14 cellular contexts compared by ENCODE assay signal in the genomic region with DNA sequence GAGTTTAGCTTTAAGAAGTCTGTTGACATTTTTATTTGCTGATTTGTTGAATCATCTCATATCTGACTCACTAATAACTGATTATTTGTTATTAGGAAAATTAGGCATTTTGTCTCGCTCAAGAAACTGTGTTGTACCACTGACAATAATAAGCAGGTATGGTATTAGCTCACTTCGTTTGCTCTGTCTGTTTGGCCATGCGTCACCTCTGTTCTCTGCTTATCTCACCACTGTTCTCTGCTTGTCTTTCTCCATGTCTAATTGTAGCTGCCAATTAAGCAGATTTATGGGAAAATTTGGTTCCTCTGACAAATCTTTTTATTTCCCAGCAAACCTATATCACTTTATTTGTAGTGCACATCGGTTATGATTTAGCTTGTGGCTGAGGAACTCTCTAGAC.
A peak's percentile ranks its signal among the peaks of the same experiment; 100 is the strongest.
DNase-seq lines count a peak whose midpoint lies in the region; ATAC-seq and TF ChIP-seq lines count a peak whose summit lies in the region.
"Had no signal": no experiment of that assay in that cellular context is flagged by ENCODE, and none has a peak within 500 bp of the region (broad histone marks: within the 10 kb centered on the region; RNA-seq: fewer than 3 reads in every experiment).

No MANE protein-coding gene starts in this region.

- H3K27ac ChIP-seq in heart left ventricle = peak overlapping the region in 1 of 12 donors; percentile 34
- no peak overlapping the region for H3K27ac ChIP-seq in left ventricle myocardium inferior (replicated peaks)
- H3K27ac ChIP-seq: GM23248 had no signal

- TF ChIP-seq CTCF in heart left ventricle (IDR thresholded peaks at IDR 0.05) (no peak), left ventricle myocardium inferior (IDR thresholded peaks at IDR 0.05; ENCODE audit: borderline replicate concordance) (no peak)

- intact Hi-C loops in heart left ventricle (cut with DNase I) = no loop called here
- intact Hi-C loops in left ventricle myocardium inferior (cut with micrococcal nuclease) = no loop called here

- WGBS in heart left ventricle, 4 donors = 73 to 92% (median 82%) methylated on average over 4 of the region's 4 CpGs

- H3K27me3 ChIP-seq in heart left ventricle (no peaks in the 10 kb centered on the region), left ventricle myocardium inferior (ENCODE audit: low read depth) (no peaks in the 10 kb centered on the region)

- H3K9me3 ChIP-seq in heart left ventricle = no peaks in the 10 kb centered on the region
- H3K9me3 ChIP-seq in left ventricle myocardium inferior (replicated peaks) = no peaks in the 10 kb centered on the region
- H3K9me3 ChIP-seq: Caco-2, HAP-1 had no signal

- DNase-seq in heart left ventricle = no peak
- no peak for DNase-seq in left ventricle myocardium inferior
- peak; percentile 20 for DNase-seq in NCI-H146 (lab: John Stamatoyannopoulos, UW)
- peak; percentile 18 for DNase-seq in NCI-H774 (lab: John Stamatoyannopoulos, UW)
- no peak for DNase-seq in left lobe of liver (ENCODE audit: low spot score)
- DNase-seq: C1 segment of cervical spinal cord; Caco-2; CD4-positive, CD25-positive, alpha-beta regulatory T cell; CD8-positive, alpha-beta memory T cell; GDM1; GM23248 had no signal

- H3K4me3 ChIP-seq in heart left ventricle (no peak overlapping the region), left ventricle myocardium inferior (no peak overlapping the region)
- H3K4me3 ChIP-seq: GM23248, HAP-1 had no signal

- H3K4me1 ChIP-seq in heart left ventricle (peaks cover 0 to 4% (median 0%) of the 10 kb centered on the region in 12 donors), left ventricle myocardium inferior (no peaks in the 10 kb centered on the region)
- H3K4me1 ChIP-seq: HAP-1 had no signal

- no peak for TF ChIP-seq POLR2A in heart left ventricle (IDR thresholded peaks at IDR 0.05)

- H3K36me3 ChIP-seq in heart left ventricle (no peaks in the 10 kb centered on the region), left ventricle myocardium inferior (no peaks in the 10 kb centered on the region)
- H3K36me3 ChIP-seq: HAP-1 had no signal

- ATAC-seq in heart left ventricle (peak; percentile 53 to 73 (median 58)), left lobe of liver (peak; percentile 55), HG03439 (IDR thresholded peaks at IDR 0.05; ENCODE audit: unreplicated experiment) (no peak), HG02870 (IDR thresholded peaks at IDR 0.05; ENCODE audit: unreplicated experiment) (no peak)

Comparison
In these comparisons a context has a peak if more than half of its experiments do, and no peak if none do; other contexts are left out.
1. ATAC-seq: peak in heart left ventricle (4 of 4) and left lobe of liver (single experiment); none in HG03439 (single experiment) and HG02870 (single experiment).
2. DNase-seq: peak in NCI-H146 (single experiment) and NCI-H774 (single experiment); none in heart left ventricle (0 of 5), left ventricle myocardium inferior (single experiment) and left lobe of liver (single experiment).